In genomic region chr16:86231321-86231995, GRCh38 we compare ENCODE assay signal across 18 cellular contexts.
"Had no signal": no experiment of that assay in that cellular context is flagged by ENCODE, and none has a peak within 500 bp of the region (broad histone marks: within the 10 kb centered on the region; RNA-seq: fewer than 3 reads in every experiment).

No MANE protein-coding gene starts in this region.

- H3K4me3 Mint-ChIP-seq: activated CD8-positive, alpha-beta T cell treated with anti-CD3 and anti-CD28 coated beads for 36 hours; activated naive CD8-positive, alpha-beta T cell; activated T-cell treated with anti-CD3 and anti-CD28 coated beads, Interleukin-2, amount 50 U/mL, for 72 hours; brain; dendritic cell treated with granulocyte-macrophage colony-stimulating factor and Interleukin-4, amounts not matched to agents 40 ng/mL and 50 ng/mL, for 4 days; nephron progenitor cell; stimulated activated effector memory CD8-positive, alpha-beta T cell treated with anti-CD3 and anti-CD28 coated beads, Interleukin-12 subunit alpha, Interleukin-12 subunit beta, amount 100 ng/mL, for 72 hours; T-helper 17 cell had no signal

- H3K9me3 ChIP-seq: gastrocnemius medialis, heart right ventricle, left ventricle myocardium inferior, psoas muscle, thyroid gland, vagina had no signal

- H3K4me3 ChIP-seq: gastrocnemius medialis, heart right ventricle, left ventricle myocardium inferior, psoas muscle, thyroid gland, vagina had no signal

- DNase-seq: activated CD4-positive, alpha-beta T cell treated with anti-CD3 and anti-CD28 coated beads for 48 hours; activated CD8-positive, alpha-beta T cell treated with anti-CD3 and anti-CD28 coated beads for 36 hours; activated gamma-delta T cell treated with Interleukin-2 at 50 U/mL for 16 hours; activated T-cell treated with anti-CD3 and anti-CD28 coated beads, Interleukin-2, amount 50 U/mL, for 72 hours; amniotic stem cell; effector memory CD4-positive, alpha-beta T cell; gastrocnemius medialis; heart right ventricle; left ventricle myocardium inferior; nephron progenitor cell; psoas muscle; T-helper 17 cell; thyroid gland had no signal

- H3K36me3 ChIP-seq: gastrocnemius medialis, heart right ventricle, left ventricle myocardium inferior, thyroid gland, vagina had no signal

- H3K4me1 Mint-ChIP-seq: brain; stimulated activated effector memory CD8-positive, alpha-beta T cell treated with anti-CD3 and anti-CD28 coated beads, Interleukin-12 subunit alpha, Interleukin-12 subunit beta, amount 100 ng/mL, for 72 hours; T-helper 17 cell had no signal

- H3K27ac Mint-ChIP-seq: activated CD8-positive, alpha-beta T cell treated with anti-CD3 and anti-CD28 coated beads for 36 hours; activated naive CD8-positive, alpha-beta T cell; activated T-cell treated with anti-CD3 and anti-CD28 coated beads, Interleukin-2, amount 50 U/mL, for 72 hours; brain; dendritic cell treated with granulocyte-macrophage colony-stimulating factor and Interleukin-4, amounts not matched to agents 40 ng/mL and 50 ng/mL, for 4 days; nephron progenitor cell; stimulated activated effector memory CD8-positive, alpha-beta T cell treated with anti-CD3 and anti-CD28 coated beads, Interleukin-12 subunit alpha, Interleukin-12 subunit beta, amount 100 ng/mL, for 72 hours; T-helper 17 cell had no signal

- H3K9me3 Mint-ChIP-seq: activated CD8-positive, alpha-beta T cell treated with anti-CD3 and anti-CD28 coated beads for 36 hours; activated T-cell treated with anti-CD3 and anti-CD28 coated beads, Interleukin-2, amount 50 U/mL, for 72 hours; dendritic cell treated with granulocyte-macrophage colony-stimulating factor and Interleukin-4, amounts not matched to agents 40 ng/mL and 50 ng/mL, for 4 days; stimulated activated effector memory CD8-positive, alpha-beta T cell treated with anti-CD3 and anti-CD28 coated beads, Interleukin-12 subunit alpha, Interleukin-12 subunit beta, amount 100 ng/mL, for 72 hours had no signal

- H3K27me3 ChIP-seq: thyroid gland, vagina had no signal

- H3K36me3 Mint-ChIP-seq: activated naive CD8-positive, alpha-beta T cell; brain; stimulated activated effector memory CD8-positive, alpha-beta T cell treated with anti-CD3 and anti-CD28 coated beads, Interleukin-12 subunit alpha, Interleukin-12 subunit beta, amount 100 ng/mL, for 72 hours had no signal

- ATAC-seq: activated CD8-positive, alpha-beta T cell treated with anti-CD3 and anti-CD28 coated beads for 36 hours; activated T-cell treated with anti-CD3 and anti-CD28 coated beads, Interleukin-2, amount 50 U/mL, for 72 hours; gastrocnemius medialis; psoas muscle; stimulated activated effector memory CD8-positive, alpha-beta T cell treated with anti-CD3 and anti-CD28 coated beads, Interleukin-12 subunit alpha, Interleukin-12 subunit beta, amount 100 ng/mL, for 72 hours; T-helper 17 cell had no signal
